1 cellular context compared by ENCODE assay signal in genomic region chrX:140822184-140822583, GRCh38.
TF ChIP-seq lines count a peak whose summit lies in the region.

No MANE protein-coding gene starts in this region.

TF ChIP-seq in H1, 55 proteins besides CTCF, POLR2A, EP300 and RAD21 (continued from another document):
- TF ChIP-seq HDAC6 (IDR thresholded peaks at IDR 0.05; ENCODE audit: low read depth, low read length) (no peak), TEAD4 (IDR thresholded peaks at IDR 0.05; ENCODE audit: low read depth, low read length) (no peak)
TF ChIP-seq in H1: peak in this region for 0.
